Comparison of ENCODE assay signal across 28 cellular contexts in genomic region chr11:42555197-42555596, GRCh38.
"Had no signal": no experiment of that assay in that cellular context is flagged by ENCODE, and none has a peak within 500 bp of the region (broad histone marks: within the 10 kb centered on the region; RNA-seq: fewer than 3 reads in every experiment).

No MANE protein-coding gene starts in this region.

- H3K27me3 ChIP-seq: cardiac muscle cell, colonic mucosa, gastroesophageal sphincter, neural progenitor cell, vagina had no signal

- ATAC-seq: gastroesophageal sphincter, left lobe of liver, lower lobe of right lung, natural killer cell, right cardiac atrium had no signal

- H3K36me3 ChIP-seq: cardiac muscle cell, colonic mucosa, gastroesophageal sphincter, lower lobe of right lung, neural progenitor cell, thoracic aorta, vagina had no signal

- H3K4me1 ChIP-seq: colonic mucosa, gastroesophageal sphincter, lower lobe of right lung, neural progenitor cell, vagina had no signal

- H3K4me2 ChIP-seq: neural progenitor cell had no signal

- DNase-seq: activated CD4-positive, alpha-beta T cell treated with anti-CD3 and anti-CD28 coated beads for 4 hours; activated CD4-positive, alpha-beta T cell treated with anti-CD3 and anti-CD28 coated beads, Interleukin-2, amount 50 U/mL, for 4 hours; activated effector memory CD4-positive, alpha-beta T cell treated with Interleukin-2 at 50 U/mL for 16 hours; activated naive CD4-positive, alpha-beta T cell treated with Interleukin-2 at 50 U/mL for 16 hours; activated T-cell treated with anti-CD3 and anti-CD28 coated beads for 4 hours; anterior cingulate cortex; cerebellar nuclear complex; colonic mucosa; effector CD8-positive, alpha-beta T cell; erythroblast; hippocampal formation; immature natural killer cell; lower lobe of right lung; mesenchymal stem cell; natural killer cell; occipital lobe; posterior cingulate gyrus; right cardiac atrium; stimulated activated CD4-positive, alpha-beta T cell treated with anti-CD3 and anti-CD28 coated beads, Interleukin-12 subunit alpha, Interleukin-12 subunit beta, amount 100 ng/mL, for 4 hours; stimulated activated CD4-positive, alpha-beta T cell treated with anti-CD3 and anti-CD28 coated beads, Interleukin-4, amount 100 ng/mL, for 1 hour; T-helper 9 cell had no signal

- H2AFZ ChIP-seq: neural progenitor cell had no signal

- H3K4me3 ChIP-seq: cardiac muscle cell, colonic mucosa, gastroesophageal sphincter, lower lobe of right lung, neural progenitor cell, thoracic aorta, vagina had no signal

- H3K9me3 ChIP-seq: colonic mucosa, gastroesophageal sphincter, lower lobe of right lung, thoracic aorta, vagina had no signal

- H3K9ac ChIP-seq: neural progenitor cell had no signal

- H3K27ac ChIP-seq: cardiac muscle cell, colonic mucosa, gastroesophageal sphincter, lower lobe of right lung, neural progenitor cell, thoracic aorta, vagina, VCaP had no signal
